In the genomic region with DNA sequence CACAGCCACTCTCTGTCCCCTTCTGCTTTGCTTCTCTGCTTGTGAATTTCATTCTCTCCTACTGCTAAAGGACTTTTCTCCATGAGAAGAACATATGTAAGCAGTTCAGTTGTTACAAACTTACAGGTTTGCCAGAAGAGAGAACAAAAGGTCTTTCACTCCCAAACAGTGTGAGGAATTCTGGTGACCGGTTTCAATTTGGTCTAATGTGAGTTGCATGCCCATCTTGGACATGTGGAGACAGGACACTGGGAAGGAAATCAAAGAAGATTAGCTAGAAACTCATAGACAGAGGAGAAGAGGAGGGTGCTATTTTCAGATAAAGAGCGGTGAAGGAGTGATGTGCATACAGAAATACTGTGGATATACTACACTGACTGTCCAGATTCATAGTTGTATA, we compare ENCODE assay signal across 25 cellular contexts.
A peak's percentile ranks its signal among the peaks of the same experiment; 100 is the strongest.
DNase-seq lines count a peak whose midpoint lies in the region; ATAC-seq and TF ChIP-seq lines count a peak whose summit lies in the region.
"Had no signal": no experiment of that assay in that cellular context is flagged by ENCODE, and none has a peak within 500 bp of the region (broad histone marks: within the 10 kb centered on the region; RNA-seq: fewer than 3 reads in every experiment).

No MANE protein-coding gene starts in this region.

- no peaks in the 10 kb centered on the region for H3K36me3 ChIP-seq in IMR-90 (ENCODE audit: control insufficient read depth, insufficient read depth, low read length)
- H3K36me3 ChIP-seq in mesenchymal stem cell (ENCODE audit: control insufficient read depth in 1 of 2, insufficient read depth in 2 of 2, low read depth in 1 of 2, low read length in 2 of 2): no peaks in the 10 kb centered on the region
- H3K36me3 ChIP-seq: BLaER1, HAP-1, lower lobe of right lung, ovary, SJCRH30, vagina had no signal

- no peak overlapping the region for H3K4me3 ChIP-seq in IMR-90 (ENCODE audit: insufficient read depth, low read depth, low read length)
- no peak overlapping the region for H3K4me3 ChIP-seq in mesenchymal stem cell (ENCODE audit: insufficient read depth in 1 of 2, low read depth in 1 of 2, low read length in 2 of 2)
- H3K4me3 ChIP-seq: BLaER1, HAP-1, hepatocyte, lower lobe of right lung, ovary, SJCRH30, vagina had no signal

- H3K4me2 ChIP-seq in IMR-90 (ENCODE audit: low read depth, low read length): peak overlapping the region; percentile 20; the same call in 1 of the 2 replicates
- H3K4me2 ChIP-seq in mesenchymal stem cell (ENCODE audit: low read length, poor library complexity, severe bottlenecking): no peak overlapping the region
- H3K4me2 ChIP-seq: BLaER1, hepatocyte had no signal

- H2BK20ac ChIP-seq in IMR-90 (ENCODE audit: low read depth, low read length): peak overlapping the region; percentile 100

- peak; percentile 41 for DNase-seq in ACHN
- DNase-seq in IMR-90: no peak
- DNase-seq in chondrocyte (ENCODE audit: low spot score): no peak
- no peak for DNase-seq in mesenchymal stem cell
- no peak for DNase-seq in NCI-H1436 (lab: John Stamatoyannopoulos, UW)
- DNase-seq in NCI-H446 (lab: John Stamatoyannopoulos, UW): no peak
- DNase-seq: activated naive CD4-positive, alpha-beta T cell; activated T-cell treated with anti-CD3 and anti-CD28 coated beads, Interleukin-2, amount 50 U/mL, for 48 hours; cerebellar nuclear complex; DMS153; lower lobe of right lung; natural killer cell; NCI-H1417; NCI-H2029 treated with DMSO at 0.1 percent for 48 hours; ovary; SJCRH30; stimulated activated naive CD4-positive, alpha-beta T cell; T-helper 1 cell had no signal

- TF ChIP-seq POLR2A in IMR-90 (IDR thresholded peaks at IDR 0.05; ENCODE audit: low read depth, low read length): no peak

- POLR2A ChIA-PET in IMR-90 (lab: Charles Lee; ENCODE audit: unreplicated experiment): no interaction called here

- no peak overlapping the region for H3K4me3 Mint-ChIP-seq in chondrocyte (ENCODE audit: unreplicated experiment)
- H3K4me3 Mint-ChIP-seq: natural killer cell had no signal

- H3K27me3 ChIP-seq in IMR-90 (ENCODE audit: control insufficient read depth, insufficient read depth, low read length): no peaks in the 10 kb centered on the region
- no peaks in the 10 kb centered on the region for H3K27me3 ChIP-seq in mesenchymal stem cell (ENCODE audit: control insufficient read depth in 1 of 2, insufficient read depth in 1 of 2, low read length in 2 of 2)
- H3K27me3 ChIP-seq: BLaER1, hepatocyte, ovary, SJCRH30, vagina had no signal

- H2BK5ac ChIP-seq in IMR-90 (ENCODE audit: low read depth, low read length, poor library complexity, severe bottlenecking): peak overlapping the region; percentile 99
- H2BK5ac ChIP-seq in mesenchymal stem cell (ENCODE audit: low read depth, low read length, poor library complexity, severe bottlenecking): peak overlapping the region; percentile 95

- H2AFZ ChIP-seq in IMR-90 (replicated peaks; ENCODE audit: low read length, poor library complexity): no peak overlapping the region
- no peak overlapping the region for H2AFZ ChIP-seq in mesenchymal stem cell (ENCODE audit: low read depth, low read length)
- H2AFZ ChIP-seq: hepatocyte had no signal

- H3K27ac ChIP-seq in IMR-90 (ENCODE audit: insufficient read depth, low read length): peak overlapping the region; percentile 89
- H3K27ac ChIP-seq in mesenchymal stem cell (ENCODE audit: low read length, poor library complexity, severe bottlenecking): peak overlapping the region; percentile 99
- H3K27ac ChIP-seq: BLaER1, hepatocyte, lower lobe of right lung, ovary, SJCRH30, vagina had no signal

- TF ChIP-seq RAD21 in IMR-90 (IDR thresholded peaks at IDR 0.05; ENCODE audit: low read length): no peak

- CTCF ChIA-PET in IMR-90 (lab: Yijun Ruan, JAX): no interaction called here

- H2BK15ac ChIP-seq in IMR-90 (ENCODE audit: low read depth, low read length) (peak overlapping the region; percentile 98), mesenchymal stem cell (ENCODE audit: low read depth, poor library complexity, severe bottlenecking) (no peak overlapping the region)

- H3K27me3 Mint-ChIP-seq in chondrocyte (ENCODE audit: low read depth): no peaks in the 10 kb centered on the region

- H3K36me3 Mint-ChIP-seq in chondrocyte (ENCODE audit: low read depth): peaks cover 4% of the 10 kb centered on the region
- H3K36me3 Mint-ChIP-seq: natural killer cell had no signal

- dilution Hi-C loops in IMR-90 (cut with HindIII; ENCODE audit: low sequenced_read_pairs, unreplicated experiment): no loop called here

- H3K9me3 Mint-ChIP-seq in chondrocyte (ENCODE audit: low read depth): peaks cover 17% of the 10 kb centered on the region
- H3K9me3 Mint-ChIP-seq: natural killer cell had no signal

- H3K9ac ChIP-seq in IMR-90 (ENCODE audit: low read depth, low read length) (peak overlapping the region; percentile 52; the same call in 1 of the 2 replicates), mesenchymal stem cell (ENCODE audit: low read length) (peak overlapping the region; percentile 57)
- H3K9ac ChIP-seq: BLaER1 had no signal

- peak overlapping the region; percentile 13 for H3K27ac Mint-ChIP-seq in chondrocyte (ENCODE audit: unreplicated experiment)
- H3K27ac Mint-ChIP-seq: natural killer cell had no signal

- peak overlapping the region; percentile 98 for H4K91ac ChIP-seq in IMR-90 (ENCODE audit: insufficient read depth, low read depth, low read length)
- no peak overlapping the region for H4K91ac ChIP-seq in mesenchymal stem cell (ENCODE audit: low read length)

- peak overlapping the region; percentile 98 for H2BK120ac ChIP-seq in IMR-90 (ENCODE audit: low read depth, low read length)
- no peak overlapping the region for H2BK120ac ChIP-seq in mesenchymal stem cell (ENCODE audit: low read depth, low read length)

- peaks cover 52% of the 10 kb centered on the region for H3K4me1 Mint-ChIP-seq in chondrocyte (ENCODE audit: low read depth)
- H3K4me1 Mint-ChIP-seq: natural killer cell had no signal

- H3K4me1 ChIP-seq in IMR-90 (ENCODE audit: control insufficient read depth, insufficient read depth, low read length): peaks cover 15% of the 10 kb centered on the region
- peaks cover 2% of the 10 kb centered on the region for H3K4me1 ChIP-seq in mesenchymal stem cell (ENCODE audit: control insufficient read depth, insufficient read depth, low read depth, low read length)
- H3K4me1 ChIP-seq: HAP-1, lower lobe of right lung had no signal

- H4K5ac ChIP-seq in IMR-90 (ENCODE audit: low read depth, low read length): peak overlapping the region; percentile 98

- peak overlapping the region; percentile 99 for H3K23ac ChIP-seq in IMR-90 (ENCODE audit: low read depth, low read length)
- no peak overlapping the region for H3K23ac ChIP-seq in mesenchymal stem cell (ENCODE audit: low read length in 2 of 2)

- no peaks in the 10 kb centered on the region for H3K9me3 ChIP-seq in IMR-90 (ENCODE audit: control insufficient read depth, insufficient read depth, low read length)
- H3K9me3 ChIP-seq in mesenchymal stem cell (ENCODE audit: control insufficient read depth, low read length): no peaks in the 10 kb centered on the region
- H3K9me3 ChIP-seq: BLaER1, HAP-1, lower lobe of right lung, ovary, SJCRH30, vagina had no signal

- H3K56ac ChIP-seq in IMR-90 (ENCODE audit: extremely low read depth, insufficient read depth, low read length): peak overlapping the region; percentile 96

- ATAC-seq in IMR-90 (ENCODE audit: low read depth) (no peak), GM21723 (IDR thresholded peaks at IDR 0.05; ENCODE audit: unreplicated experiment) (no peak), GM18520 (IDR thresholded peaks at IDR 0.05; ENCODE audit: unreplicated experiment) (no peak)
- ATAC-seq: lower lobe of right lung, natural killer cell, Panc1 had no signal

- H3K18ac ChIP-seq in IMR-90 (ENCODE audit: low read depth, low read length): peak overlapping the region; percentile 81
- H3K18ac ChIP-seq in mesenchymal stem cell (ENCODE audit: low read depth in 1 of 2, low read length in 2 of 2): peak overlapping the region in 1 of 2 experiments; percentile 40

- no peaks in the 10 kb centered on the region for H4K20me1 ChIP-seq in IMR-90 (ENCODE audit: insufficient read depth, low read length)
- H4K20me1 ChIP-seq: BLaER1 had no signal

- H3K79me1 ChIP-seq in IMR-90 (ENCODE audit: low read depth in 1 of 2, low read length in 2 of 2): peaks cover 5 to 15% of the 10 kb centered on the region in 2 experiments; a peak in 2 of 4 replicates
- no peaks in the 10 kb centered on the region for H3K79me1 ChIP-seq in mesenchymal stem cell (replicated peaks; ENCODE audit: low read length, poor library complexity, severe bottlenecking)

- WGBS in IMR-90 (ENCODE audit: extremely low coverage in 2 of 2, insufficient read length in 1 of 2), 2 experiments: no CpG with 5 or more reads among the region's 2 CpGs
- WGBS in mesenchymal stem cell: 81% methylated on average over 1 of the region's 2 CpGs

- H2AK5ac ChIP-seq in IMR-90 (ENCODE audit: low read depth, low read length) (peak overlapping the region; percentile 87), mesenchymal stem cell (ENCODE audit: low read length, severe bottlenecking) (peak overlapping the region; percentile 31)

- peaks cover 14% of the 10 kb centered on the region; the same call in 1 of the 2 replicates for H3K9me1 ChIP-seq in IMR-90 (ENCODE audit: insufficient read depth, low read length)

- H4K8ac ChIP-seq in IMR-90 (ENCODE audit: low read depth in 2 of 2, low read length in 2 of 2): peak overlapping the region; percentile 86 to 95
- no peak overlapping the region for H4K8ac ChIP-seq in mesenchymal stem cell (ENCODE audit: low read length)

- H3K4ac ChIP-seq in IMR-90 (ENCODE audit: low read depth, low read length) (peak overlapping the region; percentile 91), mesenchymal stem cell (ENCODE audit: low read depth in 1 of 2, low read length in 2 of 2) (no peak overlapping the region)

- H2AK9ac ChIP-seq in IMR-90 (replicated peaks; ENCODE audit: low read depth, low read length, poor library complexity): peak overlapping the region; percentile 29

- peak overlapping the region in 1 of 2 experiments; percentile 29 for H2BK12ac ChIP-seq in mesenchymal stem cell (ENCODE audit: low read length in 2 of 2)

- in situ Hi-C loops in ACHN (cut with HindIII; ENCODE audit: low pct_ligation_motif_present, low pct_unique_long_range_greater_than_20kb, low sequenced_read_pairs): no loop called here
- in situ Hi-C loops in IMR-90 (cut with MboI; ENCODE audit: low sequenced_read_pairs): no loop called here

- no peak for TF ChIP-seq CTCF in IMR-90 (conservative IDR thresholded peaks at IDR 0.05; ENCODE audit: low read depth, low read length)
- no peak for TF ChIP-seq CTCF in chondrocyte (IDR thresholded peaks at IDR 0.05)

- H3K14ac ChIP-seq in IMR-90 (replicated peaks; ENCODE audit: low read depth, low read length): peak overlapping the region; percentile 95
- H3K14ac ChIP-seq in mesenchymal stem cell (ENCODE audit: low read length in 2 of 2): no peak overlapping the region

- intact Hi-C loops in IMR-90 (cut with micrococcal nuclease): no loop called here

- no TSS peak for BruUV-seq in IMR-90 (replicated peaks; lab: Mats Ljungman, UMichigan)

TF ChIP-seq in IMR-90, 13 proteins besides CTCF, POLR2A, EP300 and RAD21 (continues in another document):
- TF ChIP-seq NFE2L2 (IDR thresholded peaks at IDR 0.05; ENCODE audit: low read depth, low read length) (no peak), CEBPB (IDR thresholded peaks at IDR 0.05; ENCODE audit: low read depth, low read length) (no peak), CHD1 (IDR thresholded peaks at IDR 0.05; ENCODE audit: low read depth, low read length) (no peak), RCOR1 (IDR thresholded peaks at IDR 0.05; ENCODE audit: insufficient replicate concordance, low read length) (no peak)
